34 cellular contexts compared by ENCODE assay signal in the genomic region with DNA sequence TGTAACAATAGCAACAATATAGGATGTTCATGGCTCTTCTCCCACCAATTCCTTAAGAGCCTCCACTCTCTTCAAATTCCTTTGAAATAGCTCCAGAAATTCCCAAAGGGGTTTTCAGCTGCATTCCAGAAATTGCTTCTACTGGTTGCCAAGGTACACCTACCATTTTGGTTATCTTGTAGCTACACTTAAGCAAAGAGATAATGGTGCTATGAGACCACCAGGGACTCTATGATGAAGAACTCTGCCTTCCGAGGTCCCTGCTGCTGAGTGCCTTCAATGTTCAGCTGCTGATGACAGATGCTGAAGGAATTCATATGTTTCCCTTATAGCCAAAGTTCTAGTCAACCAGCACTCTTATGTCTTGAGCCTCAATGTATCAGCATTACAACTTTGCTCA.
"Had no signal": no experiment of that assay in that cellular context is flagged by ENCODE, and none has a peak within 500 bp of the region (broad histone marks: within the 10 kb centered on the region; RNA-seq: fewer than 3 reads in every experiment).

No MANE protein-coding gene starts in this region.

- H3K4me2 ChIP-seq: KMS-11 had no signal

- DNase-seq: Karpas-422, Kasumi-1, KG1, MG63, MM.1S, MV-4-11, NCI-H1048, NCI-H1092, NCI-H1092 treated with DMSO at 0.1 percent for 48 hours, NCI-H1105, NCI-H1105 treated with DMSO at 0.1 percent for 48 hours, NCI-H1417, NCI-H1417 treated with DMSO at 0.1 percent for 48 hours, NCI-H1436, NCI-H1436 treated with DMSO at 0.1 percent for 48 hours, NCI-H146, NCI-H1694, NCI-H1694 treated with DMSO at 0.1 percent for 48 hours, NCI-H187, NCI-H187 treated with DMSO at 0.1 percent for 48 hours, NCI-H1930, NCI-H2029, NCI-H2029 treated with DMSO at 0.1 percent for 48 hours, NCI-H2081, NCI-H2081 treated with DMSO at 0.1 percent for 48 hours, NCI-H2107, NCI-H2171, NCI-H2171 treated with DMSO at 0.1 percent for 48 hours, NCI-H2227 treated with DMSO at 0.1 percent for 48 hours, NCI-H226, NCI-H345, NCI-H446, NCI-H446 treated with DMSO at 0.1 percent for 48 hours had no signal

- H3K9ac ChIP-seq: KMS-11 had no signal

- H3K27me3 ChIP-seq: MG63 had no signal

- H3K4me3 ChIP-seq: MG63 had no signal

- H3K9me3 ChIP-seq: MG63 had no signal

- H3K27ac ChIP-seq: KMS-11 had no signal

- H3K36me3 ChIP-seq: MG63 had no signal
